In the genomic region with DNA sequence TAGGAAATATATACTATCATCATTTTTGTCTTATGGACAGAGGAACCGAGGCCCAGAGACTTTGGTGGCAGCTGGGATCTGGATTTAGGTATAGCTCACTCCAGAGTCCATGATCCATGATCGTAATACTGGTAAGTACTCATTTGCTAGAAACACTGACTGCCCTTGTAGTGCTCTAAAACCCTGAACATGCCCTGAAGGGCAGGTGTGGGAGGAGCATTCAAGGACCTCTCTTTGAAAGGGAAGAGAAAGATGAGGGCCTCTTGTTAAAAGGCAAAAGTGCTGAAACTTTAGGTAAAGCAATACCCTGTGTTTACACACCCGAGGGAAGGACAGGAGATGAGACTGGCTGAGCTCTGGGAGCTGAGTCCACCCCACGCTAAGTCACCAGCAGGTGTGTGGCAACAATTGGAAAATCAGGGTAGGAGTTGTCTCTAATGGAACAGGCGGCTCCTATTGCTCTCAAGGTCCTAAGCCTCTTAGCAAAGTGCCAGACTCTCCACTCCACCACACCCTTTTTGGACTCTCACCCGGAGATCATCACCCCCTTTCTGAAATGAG, we compare ENCODE assay signal across 16 cellular contexts. TPM values are rescaled to one million over a fixed set of nuclear protein-coding genes. Genes with fewer than 3 reads are reported as not detected.
"Had no signal": no experiment of that assay in that cellular context is flagged by ENCODE, and none has a peak within 500 bp of the region (broad histone marks: within the 10 kb centered on the region; RNA-seq: fewer than 3 reads in every experiment).

No MANE protein-coding gene starts in this region.

- H3K4me3 ChIP-seq: right atrium auricular region, thyroid gland, uterus had no signal

- ATAC-seq: activated naive CD8-positive, alpha-beta T cell treated with anti-CD3 and anti-CD28 coated beads, Interleukin-2, amount 50 U/mL, for 24 hours; activated T-helper 17 cell treated with anti-CD3 and anti-CD28 coated beads, Interleukin-2, amount 50 U/mL, for 72 hours; foreskin keratinocyte; stimulated activated memory B cell treated with anti-CD40 and anti-IgM and Interleukin-4, amounts not matched to agents 10 μg/mL and 1 μg/mL and 100 μg/mL, for 72 hours had no signal

- H3K4me1 ChIP-seq: foreskin keratinocyte, right atrium auricular region, thyroid gland, uterus had no signal

- H3K27me3 ChIP-seq: foreskin keratinocyte, right atrium auricular region, thyroid gland, uterus had no signal

- H3K27ac ChIP-seq: foreskin keratinocyte, right atrium auricular region, thyroid gland, uterus, WERI-Rb-1 had no signal

- H3K36me3 ChIP-seq: right atrium auricular region, thyroid gland, uterus, WERI-Rb-1 had no signal

- DNase-seq: activated CD4-positive, alpha-beta T cell treated with anti-CD3 and anti-CD28 coated beads, Interleukin-2, amount 50 U/mL, for 48 hours; activated naive CD4-positive, alpha-beta T cell treated with Interleukin-2 at 50 U/mL for 16 hours; activated naive CD8-positive, alpha-beta T cell treated with anti-CD3 and anti-CD28 coated beads, Interleukin-2, amount 50 U/mL, for 24 hours; aorta; effector memory CD4-positive, alpha-beta T cell; foreskin keratinocyte; kidney glomerular epithelial cell; nephron progenitor cell; occipital lobe; stimulated activated CD4-positive, alpha-beta T cell treated with anti-CD3 and anti-CD28 coated beads, Interleukin-2, amount 100 ng/mL, for 48 hours; thyroid gland; uterus; WERI-Rb-1 had no signal

RNA-seq across cellular contexts. Expression of a gene that starts 34.9 kb away (rescaled TPM):
- polyA plus RNA-seq: aorta, foreskin keratinocyte had no signal
